ENCODE assay signal across 12 cellular contexts in the genomic region with DNA sequence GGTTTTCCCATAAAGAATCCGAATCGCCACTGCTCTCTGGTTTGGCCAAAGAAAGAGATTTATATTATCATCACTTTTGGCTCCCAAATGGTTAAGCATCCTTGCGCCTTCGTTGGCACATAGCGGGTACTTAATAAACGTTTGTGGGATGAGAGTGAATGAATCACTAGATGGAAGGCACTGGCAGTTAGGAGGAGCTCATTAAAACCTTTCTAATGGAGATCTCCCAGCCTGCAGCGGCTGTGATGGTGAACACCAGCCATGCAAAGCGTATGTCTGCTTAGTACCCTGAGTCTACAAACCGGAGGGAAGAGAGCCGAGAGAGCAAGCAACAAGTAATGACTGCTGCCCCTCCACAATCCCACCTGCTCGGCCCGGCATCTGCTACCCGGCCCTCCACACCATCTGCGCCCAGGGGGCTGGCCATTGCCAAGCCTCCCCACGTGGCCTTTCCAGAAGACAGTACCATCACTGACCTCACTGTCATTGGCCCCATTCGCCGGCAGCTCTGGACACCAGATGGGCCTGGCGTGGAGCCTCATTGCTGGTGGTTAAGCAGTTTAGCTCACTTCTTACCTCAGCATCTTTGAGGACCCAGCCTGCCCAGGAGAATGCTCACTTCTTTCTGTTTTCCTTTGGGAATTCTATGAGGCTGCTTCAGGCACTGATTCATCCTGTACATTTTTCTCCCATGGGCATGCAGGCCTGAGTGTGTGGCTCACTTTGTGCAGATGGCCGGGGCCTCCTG. TPM values are rescaled to one million over a fixed set of nuclear protein-coding genes. Genes with fewer than 3 reads are reported as not detected.
A peak's percentile ranks its signal among the peaks of the same experiment; 100 is the strongest.
DNase-seq lines count a peak whose midpoint lies in the region; ATAC-seq and TF ChIP-seq lines count a peak whose summit lies in the region.
"Had no signal": no experiment of that assay in that cellular context is flagged by ENCODE, and none has a peak within 500 bp of the region (broad histone marks: within the 10 kb centered on the region; RNA-seq: fewer than 3 reads in every experiment).

No MANE protein-coding gene starts in this region.

- no peaks in the 10 kb centered on the region for H3K27me3 Mint-ChIP-seq in stimulated activated naive B cell treated with anti-CD40 and anti-IgM and Interleukin-4, amounts not matched to agents 10 μg/mL and 1 μg/mL and 100 μg/mL, for 72 hours

- H3F3A ChIP-seq in MM.1S (ENCODE audit: insufficient read depth, low read length): no peaks in the 10 kb centered on the region

- no peak overlapping the region for H3K4me2 ChIP-seq in MM.1S (ENCODE audit: low read depth, low read length)

- peak; percentile 42 for DNase-seq in HCEC 1CT
- DNase-seq in SHP77 (lab: John Stamatoyannopoulos, UW): peak; percentile 74 to 81
- DNase-seq in foreskin fibroblast: peak; percentile 93 to 97
- no peak for DNase-seq in stimulated activated naive B cell treated with anti-CD40 and anti-IgM and Interleukin-4, amounts not matched to agents 10 μg/mL and 1 μg/mL and 100 μg/mL, for 72 hours
- DNase-seq in DMS53 treated with DMSO at 0.1 percent for 48 hours (lab: John Stamatoyannopoulos, UW; ENCODE audit: unreplicated experiment): no peak
- DNase-seq in KG1 (lab: John Stamatoyannopoulos, UW): no peak
- no peak for DNase-seq in esophagus squamous epithelium (lab: John Stamatoyannopoulos, UW)
- DNase-seq in MM.1S: no peak
- DNase-seq: activated CD4-positive, alpha-beta T cell treated with anti-CD3 and anti-CD28 coated beads, Interleukin-2, amount 10 ng/mL, durations not matched to agents 24 days and 14 days; NK-92 treated with Interleukin-12 subunit alpha and Interleukin-12 subunit beta, amount 100 ng/mL, for 24 hours had no signal

- no peak for TF ChIP-seq POLR2A in esophagus squamous epithelium (IDR thresholded peaks at IDR 0.05)

- peaks cover 0 to 3% (median 0%) of the 10 kb centered on the region in 3 donors for H3K9me3 ChIP-seq in esophagus squamous epithelium
- no peaks in the 10 kb centered on the region for H3K9me3 ChIP-seq in MM.1S (replicated peaks; ENCODE audit: insufficient read depth, low read length)
- H3K9me3 ChIP-seq: ascending aorta had no signal

- H3K79me2 ChIP-seq in MM.1S (ENCODE audit: low read length): no peaks in the 10 kb centered on the region

- no peak overlapping the region for H3K9ac ChIP-seq in MM.1S (ENCODE audit: low read length)

- H3K27me3 ChIP-seq in esophagus squamous epithelium (no peaks in the 10 kb centered on the region), MM.1S (replicated peaks; ENCODE audit: insufficient read depth, low read length) (no peaks in the 10 kb centered on the region)
- H3K27me3 ChIP-seq: ascending aorta had no signal

- intact Hi-C loops in esophagus squamous epithelium (cut with DNase I): no loop called here

- H3K36me3 ChIP-seq in esophagus squamous epithelium (no peaks in the 10 kb centered on the region), MM.1S (replicated peaks; ENCODE audit: insufficient read depth, low read length) (no peaks in the 10 kb centered on the region)
- H3K36me3 ChIP-seq: ascending aorta had no signal

- peak overlapping the region; percentile 14 for H3K27ac Mint-ChIP-seq in stimulated activated naive B cell treated with anti-CD40 and anti-IgM and Interleukin-4, amounts not matched to agents 10 μg/mL and 1 μg/mL and 100 μg/mL, for 72 hours
- H3K27ac Mint-ChIP-seq: activated CD4-positive, alpha-beta T cell treated with anti-CD3 and anti-CD28 coated beads, Interleukin-2, amount 10 ng/mL, durations not matched to agents 24 days and 14 days; stimulated activated naive CD8-positive, alpha-beta T cell treated with anti-CD3 and anti-CD28 coated beads, Interleukin-15, Interleukin-2, amounts not matched to agents 100 ng/mL and 50 ng/mL, for 24 hours had no signal

- H3K4me1 Mint-ChIP-seq in stimulated activated naive B cell treated with anti-CD40 and anti-IgM and Interleukin-4, amounts not matched to agents 10 μg/mL and 1 μg/mL and 100 μg/mL, for 72 hours: peaks cover 12 to 18% of the 10 kb centered on the region in 2 donors

- H2AFZ ChIP-seq in MM.1S (ENCODE audit: low read length): no peak overlapping the region

- H3K27ac ChIP-seq in esophagus squamous epithelium (no peak overlapping the region), MM.1S (ENCODE audit: low read length) (no peak overlapping the region)
- H3K27ac ChIP-seq: ascending aorta had no signal

- TF ChIP-seq CTCF in foreskin fibroblast (IDR thresholded peaks at IDR 0.05; ENCODE audit: low read depth, low read length) (no peak), esophagus squamous epithelium (IDR thresholded peaks at IDR 0.05) (no peak), MM.1S (IDR thresholded peaks at IDR 0.05; ENCODE audit: low read length) (no peak)

- H3K9me3 Mint-ChIP-seq in stimulated activated naive B cell treated with anti-CD40 and anti-IgM and Interleukin-4, amounts not matched to agents 10 μg/mL and 1 μg/mL and 100 μg/mL, for 72 hours: peaks cover 8 to 13% of the 10 kb centered on the region in 2 donors

- H3K36me3 Mint-ChIP-seq in stimulated activated naive B cell treated with anti-CD40 and anti-IgM and Interleukin-4, amounts not matched to agents 10 μg/mL and 1 μg/mL and 100 μg/mL, for 72 hours: peaks cover 8 to 11% of the 10 kb centered on the region in 2 donors

- WGBS in esophagus squamous epithelium, 2 donors: 72 to 79% methylated on average over 11 to 13 of the region's 19 CpGs

- H4K20me1 ChIP-seq in MM.1S (ENCODE audit: insufficient read depth, low read length): no peaks in the 10 kb centered on the region

- no peak for ATAC-seq in stimulated activated naive B cell treated with anti-CD40 and anti-IgM and Interleukin-4, amounts not matched to agents 10 μg/mL and 1 μg/mL and 100 μg/mL, for 72 hours (replicated peaks)

- no peak overlapping the region for H3K4me3 Mint-ChIP-seq in stimulated activated naive B cell treated with anti-CD40 and anti-IgM and Interleukin-4, amounts not matched to agents 10 μg/mL and 1 μg/mL and 100 μg/mL, for 72 hours
- H3K4me3 Mint-ChIP-seq: activated CD4-positive, alpha-beta T cell treated with anti-CD3 and anti-CD28 coated beads, Interleukin-2, amount 10 ng/mL, durations not matched to agents 24 days and 14 days; stimulated activated naive CD8-positive, alpha-beta T cell treated with anti-CD3 and anti-CD28 coated beads, Interleukin-15, Interleukin-2, amounts not matched to agents 100 ng/mL and 50 ng/mL, for 24 hours had no signal

- no peaks in the 10 kb centered on the region for H3K9me2 ChIP-seq in MM.1S (replicated peaks; ENCODE audit: insufficient read depth, low read length)

- peaks cover 0 to 26% (median 17%) of the 10 kb centered on the region in 3 donors for H3K4me1 ChIP-seq in esophagus squamous epithelium
- H3K4me1 ChIP-seq in MM.1S (ENCODE audit: low read length): no peaks in the 10 kb centered on the region

- no peak overlapping the region for H3K4me3 ChIP-seq in foreskin fibroblast (ENCODE audit: low read depth in 1 of 2, low read length in 2 of 2)
- no peak overlapping the region for H3K4me3 ChIP-seq in esophagus squamous epithelium
- H3K4me3 ChIP-seq in MM.1S (ENCODE audit: low read length): no peak overlapping the region
- H3K4me3 ChIP-seq: ascending aorta had no signal

RNA-seq across cellular contexts. Expression of gene ANKRD33B, which starts 39.3 kb away (rescaled TPM):
- 1 to 10 TPM in 2 of 4 donors, under 1 TPM in 2; 0.57 to 6.5 (median 1.7) TPM for total RNA-seq in esophagus squamous epithelium

Comparison
In these comparisons a context has a peak if more than half of its experiments do, and no peak if none do; other contexts are left out.
1. DNase-seq: peak in HCEC 1CT (single experiment), SHP77 (2 of 2) and foreskin fibroblast (2 of 2); none in stimulated activated naive B cell treated with anti-CD40 and anti-IgM and Interleukin-4, amounts not matched to agents 10 μg/mL and 1 μg/mL and 100 μg/mL, for 72 hours (single experiment), DMS53 treated with DMSO at 0.1 percent for 48 hours (single experiment), KG1 (single experiment), esophagus squamous epithelium (single experiment) and MM.1S (single experiment).